ENCODE assay signal across 16 cellular contexts in genomic region chr2:203543898-203544328, GRCh38. TPM values are rescaled to one million over a fixed set of nuclear protein-coding genes. Genes with fewer than 3 reads are reported as not detected.
DNase-seq lines count a peak whose midpoint lies in the region; ATAC-seq, FAIRE-seq and TF ChIP-seq lines count a peak whose summit lies in the region.
"Had no signal": no experiment of that assay in that cellular context is flagged by ENCODE, and none has a peak within 500 bp of the region (broad histone marks: within the 10 kb centered on the region; RNA-seq: fewer than 3 reads in every experiment).

No MANE protein-coding gene starts in this region.

- no peak for TF ChIP-seq POLR2A in IMR-90 (IDR thresholded peaks at IDR 0.05; ENCODE audit: low read depth, low read length)

- TF ChIP-seq CTCF in IMR-90 (conservative IDR thresholded peaks at IDR 0.05; ENCODE audit: low read depth, low read length) = no peak
- TF ChIP-seq CTCF in RWPE2 (IDR thresholded peaks at IDR 0.05; ENCODE audit: poor library complexity, severe bottlenecking) = no peak

- intact Hi-C loops in IMR-90 (cut with micrococcal nuclease) = no loop called here

- POLR2A ChIA-PET in IMR-90 (lab: Charles Lee; ENCODE audit: unreplicated experiment) = no interaction called here

- TF ChIP-seq RAD21 in IMR-90 (IDR thresholded peaks at IDR 0.05; ENCODE audit: low read length) = no peak

- H3K4ac ChIP-seq in IMR-90 (ENCODE audit: low read depth, low read length) = no peak overlapping the region

- CTCF ChIA-PET in IMR-90 (lab: Yijun Ruan, JAX) = no interaction called here

- WGBS in IMR-90 (ENCODE audit: extremely low coverage in 2 of 2, insufficient read length in 1 of 2), 2 experiments = no CpG with 5 or more reads among the region's 8 CpGs
- 67 to 80% (median 74%) methylated on average over 8 of the region's 8 CpGs for WGBS in small intestine, 3 donors

- H2BK5ac ChIP-seq in IMR-90 (ENCODE audit: low read depth, low read length, poor library complexity, severe bottlenecking) = no peak overlapping the region

- no peaks in the 10 kb centered on the region for H3K79me1 ChIP-seq in IMR-90 (ENCODE audit: low read depth in 1 of 2, low read length in 2 of 2)

- no peak overlapping the region for H3K23ac ChIP-seq in IMR-90 (ENCODE audit: low read depth, low read length)

- H4K5ac ChIP-seq in IMR-90 (ENCODE audit: low read depth, low read length) = no peak overlapping the region

- H3K4me1 ChIP-seq in IMR-90 (ENCODE audit: control insufficient read depth, insufficient read depth, low read length) (no peaks in the 10 kb centered on the region), RWPE2 (ENCODE audit: insufficient read depth, poor library complexity, severe bottlenecking) (no peaks in the 10 kb centered on the region), small intestine (ENCODE audit: control insufficient read depth in 2 of 2, insufficient read depth in 1 of 2, low read depth in 1 of 2, low read length in 1 of 2) (no peaks in the 10 kb centered on the region)
- H3K4me1 ChIP-seq: Peyer's patch had no signal

- H2BK120ac ChIP-seq in IMR-90 (ENCODE audit: low read depth, low read length) = no peak overlapping the region

- H3K9me1 ChIP-seq in IMR-90 (ENCODE audit: insufficient read depth, low read length) = no peaks in the 10 kb centered on the region

- H3K9me3 ChIP-seq in IMR-90 (ENCODE audit: control insufficient read depth, insufficient read depth, low read length) = no peaks in the 10 kb centered on the region
- H3K9me3 ChIP-seq in RWPE2 (ENCODE audit: severe bottlenecking) = no peaks in the 10 kb centered on the region
- no peaks in the 10 kb centered on the region for H3K9me3 ChIP-seq in small intestine (ENCODE audit: control insufficient read depth, low read depth)
- H3K9me3 ChIP-seq: Peyer's patch had no signal

- ATAC-seq in IMR-90 (ENCODE audit: low read depth) (no peak), RWPE2 (ENCODE audit: low read depth) (peak; percentile 40; the same call in 2 of the 3 replicates), left lobe of liver (peak; percentile 81), GM18873 (IDR thresholded peaks at IDR 0.05; ENCODE audit: low FRiP score, unreplicated experiment) (no peak)

- no peak overlapping the region for H2AK9ac ChIP-seq in IMR-90 (replicated peaks; ENCODE audit: low read depth, low read length, poor library complexity)

- no peak overlapping the region for H3K4me2 ChIP-seq in IMR-90 (ENCODE audit: low read depth, low read length)

- H4K8ac ChIP-seq in IMR-90 (ENCODE audit: low read depth in 2 of 2, low read length in 2 of 2) = no peak overlapping the region

- no peak overlapping the region for H3K14ac ChIP-seq in IMR-90 (replicated peaks; ENCODE audit: low read depth, low read length)

- BruUV-seq in IMR-90 (replicated peaks; lab: Mats Ljungman, UMichigan) = no TSS peak

- no peak overlapping the region for H2BK15ac ChIP-seq in IMR-90 (ENCODE audit: low read depth, low read length)

- H3K27ac ChIP-seq in IMR-90 (ENCODE audit: insufficient read depth, low read length) (no peak overlapping the region), RWPE2 (ENCODE audit: poor library complexity, severe bottlenecking) (no peak overlapping the region), small intestine (ENCODE audit: low read depth in 1 of 2, low read length in 1 of 2) (no peak overlapping the region)
- H3K27ac ChIP-seq: Peyer's patch had no signal

- H3K18ac ChIP-seq in IMR-90 (ENCODE audit: low read depth, low read length) = no peak overlapping the region

- in situ Hi-C loops in IMR-90 (cut with MboI; ENCODE audit: low sequenced_read_pairs) = no loop called here

- H3K27me3 ChIP-seq in IMR-90 (ENCODE audit: control insufficient read depth, insufficient read depth, low read length) (peaks cover 1% of the 10 kb centered on the region; the same call in 1 of the 2 replicates), RWPE2 (ENCODE audit: insufficient read depth, poor library complexity, severe bottlenecking) (no peaks in the 10 kb centered on the region), small intestine (ENCODE audit: control insufficient read depth in 2 of 2, insufficient read depth in 2 of 2, low read length in 2 of 2) (no peaks in the 10 kb centered on the region)
- H3K27me3 ChIP-seq: Peyer's patch had no signal

- H3K56ac ChIP-seq in IMR-90 (ENCODE audit: extremely low read depth, insufficient read depth, low read length) = no peak overlapping the region

- H3K9ac ChIP-seq in IMR-90 (ENCODE audit: low read depth, low read length) = no peak overlapping the region

- no peak for FAIRE-seq in small intestine (lab: Jason Lieb, UNC)
- FAIRE-seq: H54 had no signal

- no peaks in the 10 kb centered on the region for H4K20me1 ChIP-seq in IMR-90 (ENCODE audit: insufficient read depth, low read length)

- H3K36me3 ChIP-seq in IMR-90 (ENCODE audit: control insufficient read depth, insufficient read depth, low read length) (no peaks in the 10 kb centered on the region), RWPE2 (ENCODE audit: low read depth) (no peaks in the 10 kb centered on the region), small intestine (ENCODE audit: control insufficient read depth in 2 of 2, insufficient read depth in 2 of 2, low read length in 2 of 2) (no peaks in the 10 kb centered on the region)
- H3K36me3 ChIP-seq: Peyer's patch had no signal

- no peak overlapping the region for H2BK20ac ChIP-seq in IMR-90 (ENCODE audit: low read depth, low read length)

- no peak overlapping the region for H2AK5ac ChIP-seq in IMR-90 (ENCODE audit: low read depth, low read length)

- dilution Hi-C loops in IMR-90 (cut with HindIII; ENCODE audit: low sequenced_read_pairs, unreplicated experiment) = no loop called here

- no peak overlapping the region for H3K4me3 ChIP-seq in IMR-90 (ENCODE audit: insufficient read depth, low read depth, low read length)
- no peak overlapping the region for H3K4me3 ChIP-seq in RWPE2 (ENCODE audit: severe bottlenecking)
- no peak overlapping the region for H3K4me3 ChIP-seq in small intestine (ENCODE audit: low read depth in 1 of 2, low read length in 2 of 2)
- H3K4me3 ChIP-seq: Peyer's patch had no signal

- H2AFZ ChIP-seq in IMR-90 (replicated peaks; ENCODE audit: low read length, poor library complexity) = no peak overlapping the region

- no peak for DNase-seq in IMR-90
- DNase-seq in RWPE2 (ENCODE audit: low spot score) = no peak
- DNase-seq in left lobe of liver (ENCODE audit: low spot score) = peak; percentile 62
- DNase-seq in small intestine = peak; percentile 54
- DNase-seq in CD1c-positive myeloid dendritic cell (ENCODE audit: extremely low spot score) = no peak
- DNase-seq in activated CD4-positive, CD25-positive, alpha-beta regulatory T cell (lab: John Stamatoyannopoulos, UW) = no peak
- DNase-seq: CD4-positive, CD25-positive, alpha-beta regulatory T cell; KG1; NCI-H1930; NCI-H345; NCI-H524 treated with DMSO at 0.1 percent for 48 hours; Peyer's patch; Right ventricle myocardium superior; SW 1271 had no signal

- no peak overlapping the region for H4K91ac ChIP-seq in IMR-90 (ENCODE audit: insufficient read depth, low read depth, low read length)

TF ChIP-seq in IMR-90, 13 proteins besides CTCF, POLR2A, EP300 and RAD21:
- TF ChIP-seq, protein P1, sequence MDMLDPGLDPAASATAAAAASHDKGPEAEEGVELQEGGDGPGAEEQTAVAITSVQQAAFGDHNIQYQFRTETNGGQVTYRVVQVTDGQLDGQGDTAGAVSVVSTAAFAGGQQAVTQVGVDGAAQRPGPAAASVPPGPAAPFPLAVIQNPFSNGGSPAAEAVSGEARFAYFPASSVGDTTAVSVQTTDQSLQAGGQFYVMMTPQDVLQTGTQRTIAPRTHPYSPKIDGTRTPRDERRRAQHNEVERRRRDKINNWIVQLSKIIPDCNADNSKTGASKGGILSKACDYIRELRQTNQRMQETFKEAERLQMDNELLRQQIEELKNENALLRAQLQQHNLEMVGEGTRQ (IDR thresholded peaks at IDR 0.05; ENCODE audit: low read depth, low read length) = no peak
- TF ChIP-seq CEBPB (IDR thresholded peaks at IDR 0.05; ENCODE audit: low read depth, low read length) = 0 out of 2 replicates have a peak, but pooled peaks have one; percentile 14
TF ChIP-seq in IMR-90: peak in this region for 1.

RNA-seq across cellular contexts. Expression of gene RAPH1, which starts 8.8 kb away (rescaled TPM):
- total RNA-seq in IMR-90 (2012; rRNA removed) = 13.1 and 15.1 TPM in 2 replicates
- 5.2 and 7.5 TPM in 2 replicates for polyA plus RNA-seq in IMR-90 (2012; rRNA removed)
- 3.1 and 5.5 TPM in 2 replicates for polyA plus RNA-seq in IMR-90 (2012; cell fraction: cytosol; rRNA removed)
- 4.1 and 12.6 TPM in 2 replicates for polyA plus RNA-seq in IMR-90 (2012; cell fraction: nucleus; rRNA removed; ENCODE audit: low replicate concordance)
- total RNA-seq in left lobe of liver = 85.7 TPM
- polyA plus RNA-seq in small intestine = 1 to 10 TPM; 6.2 to 6.9 (median 6.8) TPM

Comparison
In these comparisons a context has a peak if more than half of its experiments do, and no peak if none do; other contexts are left out.
1. ATAC-seq: peak in RWPE2 (single experiment) and left lobe of liver (single experiment); none in IMR-90 (single experiment) and GM18873 (single experiment).
2. DNase-seq: peak in left lobe of liver (single experiment) and small intestine (single experiment); none in IMR-90 (single experiment), RWPE2 (single experiment), CD1c-positive myeloid dendritic cell (single experiment) and activated CD4-positive, CD25-positive, alpha-beta regulatory T cell (0 of 4).